ENCODE assay signal across 20 cellular contexts in the genomic region with DNA sequence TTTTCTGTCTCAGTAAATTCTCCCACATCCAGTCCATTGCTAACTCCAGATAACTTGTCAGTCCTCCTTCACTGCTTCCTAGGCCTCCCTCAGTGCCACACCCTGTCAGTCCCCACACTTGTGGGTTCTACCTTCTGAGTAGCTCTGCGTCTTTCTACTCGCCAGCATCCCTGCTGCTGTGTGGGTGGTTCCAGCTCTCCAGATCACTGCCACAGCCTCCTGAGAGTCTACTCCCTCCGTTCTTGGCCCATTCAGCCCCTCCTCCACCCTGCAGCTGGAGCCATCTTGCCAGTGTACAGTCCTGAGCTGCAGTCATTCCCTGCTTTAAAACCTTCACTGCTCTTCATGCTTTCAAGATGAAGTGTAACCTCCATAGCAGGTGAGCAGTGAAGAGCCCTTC. TPM values are rescaled to one million over a fixed set of nuclear protein-coding genes. Genes with fewer than 3 reads are reported as not detected.
DNase-seq lines count a peak whose midpoint lies in the region; ATAC-seq and TF ChIP-seq lines count a peak whose summit lies in the region.
"Had no signal": no experiment of that assay in that cellular context is flagged by ENCODE, and none has a peak within 500 bp of the region (broad histone marks: within the 10 kb centered on the region; RNA-seq: fewer than 3 reads in every experiment).

No MANE protein-coding gene starts in this region.

- no peak for DNase-seq in heart left ventricle
- no peak for DNase-seq in left ventricle myocardium inferior
- DNase-seq in nephron progenitor cell: no peak
- DNase-seq in posterior cingulate gyrus: peak in 8 of 10 donors; percentile 15 to 89 (median 49)
- DNase-seq in stimulated activated CD8-positive, alpha-beta memory T cell treated with anti-CD3 and anti-CD28 coated beads, Interleukin-4, amount 100 ng/mL, for 48 hours: no peak
- no peak for DNase-seq in HUDEP-2 (lab: John Stamatoyannopoulos, UW; ENCODE audit: unreplicated experiment in 76 of 76)
- DNase-seq in NCI-H526 (lab: John Stamatoyannopoulos, UW): no peak
- DNase-seq: AML-193; CD4-positive, alpha-beta memory T cell; DMS153; DMS79; GDM1; GOT3; H7 had no signal

- H3K27ac ChIP-seq in heart left ventricle (no peak overlapping the region), left ventricle myocardium inferior (replicated peaks) (no peak overlapping the region)
- H3K27ac ChIP-seq: 22Rv1, A549, BLaER1 had no signal

- peak overlapping the region; percentile 73 for H3K27ac Mint-ChIP-seq in nephron progenitor cell

- no peaks in the 10 kb centered on the region for H3K27me3 ChIP-seq in heart left ventricle
- H3K27me3 ChIP-seq in left ventricle myocardium inferior (ENCODE audit: low read depth): no peaks in the 10 kb centered on the region
- H3K27me3 ChIP-seq: BLaER1 had no signal

- no peak overlapping the region for H3K4me3 ChIP-seq in heart left ventricle
- no peak overlapping the region for H3K4me3 ChIP-seq in left ventricle myocardium inferior
- H3K4me3 ChIP-seq: A549, BLaER1 had no signal

- no peak for TF ChIP-seq POLR2A in heart left ventricle (IDR thresholded peaks at IDR 0.05)

- H3K4me3 Mint-ChIP-seq in nephron progenitor cell: peak overlapping the region; percentile 14
- H3K4me3 Mint-ChIP-seq: CD14-positive monocyte; CD4-positive, alpha-beta memory T cell had no signal

- TF ChIP-seq CTCF in heart left ventricle (IDR thresholded peaks at IDR 0.05) (no peak), left ventricle myocardium inferior (IDR thresholded peaks at IDR 0.05; ENCODE audit: borderline replicate concordance) (no peak), nephron progenitor cell (IDR thresholded peaks at IDR 0.05) (no peak)

- H3K4me1 ChIP-seq in heart left ventricle: no peaks in the 10 kb centered on the region
- no peaks in the 10 kb centered on the region for H3K4me1 ChIP-seq in left ventricle myocardium inferior
- H3K4me1 ChIP-seq: A549 had no signal

- peaks cover 71% of the 10 kb centered on the region for H3K4me1 Mint-ChIP-seq in nephron progenitor cell
- H3K4me1 Mint-ChIP-seq: CD14-positive monocyte had no signal

- H3K9me3 Mint-ChIP-seq in nephron progenitor cell: no peaks in the 10 kb centered on the region
- H3K9me3 Mint-ChIP-seq: CD14-positive monocyte; CD4-positive, alpha-beta memory T cell had no signal

- 79 to 83% (median 81%) methylated on average over 3 of the region's 3 CpGs for WGBS in heart left ventricle, 4 donors

- intact Hi-C loops in heart left ventricle (cut with DNase I): no loop called here
- intact Hi-C loops in left ventricle myocardium inferior (cut with micrococcal nuclease): no loop called here
- intact Hi-C loops in posterior cingulate gyrus (cut with DNase I): no loop called here

- H3K27me3 Mint-ChIP-seq in nephron progenitor cell (ENCODE audit: low read depth, poor library complexity): no peaks in the 10 kb centered on the region
- H3K27me3 Mint-ChIP-seq: CD4-positive, alpha-beta memory T cell had no signal

- H3K9me3 ChIP-seq in heart left ventricle (no peaks in the 10 kb centered on the region), left ventricle myocardium inferior (replicated peaks) (no peaks in the 10 kb centered on the region)
- H3K9me3 ChIP-seq: A549, BLaER1 had no signal

- peak in 3 of 4 donors; percentile 15 to 34 (median 24) for ATAC-seq in heart left ventricle
- no peak for ATAC-seq in HG03108 (IDR thresholded peaks at IDR 0.05; ENCODE audit: unreplicated experiment)
- ATAC-seq: A549, HCT116 had no signal

- H3K36me3 ChIP-seq in heart left ventricle (peaks cover 3 to 67% (median 30%) of the 10 kb centered on the region in 9 donors), left ventricle myocardium inferior (peaks cover 38% of the 10 kb centered on the region)

- H3K36me3 Mint-ChIP-seq in nephron progenitor cell (ENCODE audit: low read depth): peaks cover 45% of the 10 kb centered on the region

RNA-seq across cellular contexts. Expression of a gene that starts 45.3 kb away (rescaled TPM):
- total RNA-seq in heart left ventricle (10 to 100 TPM in 8 of 9 donors, 1 to 10 TPM in 1; 9.9 to 32.0 (median 22.7) TPM), left ventricle myocardium inferior (25.0 TPM)
- polyA plus RNA-seq in heart left ventricle: 10 to 100 TPM in 1 of 2 donors, 1 to 10 TPM in 1; 8.1 to 16.3 TPM

Comparison
In these comparisons a context has a peak if more than half of its experiments do, and no peak if none do; other contexts are left out.
1. DNase-seq: peak in posterior cingulate gyrus (8 of 10); none in heart left ventricle (0 of 5), left ventricle myocardium inferior (single experiment), nephron progenitor cell (single experiment), stimulated activated CD8-positive, alpha-beta memory T cell treated with anti-CD3 and anti-CD28 coated beads, Interleukin-4, amount 100 ng/mL, for 48 hours (single experiment), HUDEP-2 (0 of 76) and NCI-H526 (0 of 2).